ENCODE assay signal across 9 cellular contexts in the genomic region with DNA sequence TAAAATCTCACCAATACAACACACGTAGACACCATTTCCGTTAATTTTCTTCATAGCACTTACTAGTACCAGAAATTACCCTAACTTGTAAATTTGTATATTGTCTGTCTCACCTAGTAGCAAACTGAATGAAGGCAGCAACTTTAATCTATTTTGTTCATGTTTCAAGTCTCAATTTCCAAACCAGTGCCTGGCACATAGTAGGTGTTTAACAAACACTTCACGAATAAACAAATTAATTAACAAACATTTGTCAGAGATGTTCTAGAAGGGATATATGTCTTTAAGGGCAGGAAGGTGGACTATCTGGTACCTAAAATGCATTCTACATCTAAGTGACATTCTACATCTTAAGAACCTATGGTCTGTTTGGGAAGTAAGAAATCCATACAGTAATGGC. TPM values are rescaled to one million over a fixed set of nuclear protein-coding genes. Genes with fewer than 3 reads are reported as not detected.
DNase-seq lines count a peak whose midpoint lies in the region; ATAC-seq and TF ChIP-seq lines count a peak whose summit lies in the region.
"Had no signal": no experiment of that assay in that cellular context is flagged by ENCODE, and none has a peak within 500 bp of the region (broad histone marks: within the 10 kb centered on the region; RNA-seq: fewer than 3 reads in every experiment).

No MANE protein-coding gene starts in this region.

- H3K36me3 ChIP-seq in BLaER1 treated with 17β-estradiol and CSF1 and Interleukin-3, amounts not matched to agents 10 nM and 100 nM = peaks cover 21 to 29% (median 26%) of the 10 kb centered on the region in 11 experiments
- H3K36me3 ChIP-seq in ectodermal cell (ENCODE audit: control insufficient read depth, insufficient read depth, low read length) (no peaks in the 10 kb centered on the region), neural cell (ENCODE audit: insufficient read depth, low read length) (no peaks in the 10 kb centered on the region)

- no peaks in the 10 kb centered on the region for H3K9me2 ChIP-seq in neural cell (ENCODE audit: insufficient read depth, low read length)

- no peaks in the 10 kb centered on the region for H4K20me1 ChIP-seq in BLaER1 treated with 17β-estradiol and CSF1 and Interleukin-3, amounts not matched to agents 10 nM and 100 nM
- H4K20me1 ChIP-seq in neural cell (ENCODE audit: insufficient read depth) = no peaks in the 10 kb centered on the region

- peak overlapping the region; percentile 71 to 88 (median 77) for H3K4me3 ChIP-seq in BLaER1 treated with 17β-estradiol and CSF1 and Interleukin-3, amounts not matched to agents 10 nM and 100 nM
- H3K4me3 ChIP-seq in ectodermal cell (ENCODE audit: insufficient read depth, low read depth, low read length) (peak overlapping the region; percentile 74), neural cell (ENCODE audit: low read length) (peak overlapping the region; percentile 85)

- no peak for TF ChIP-seq EP300 in neural cell (conservative IDR thresholded peaks at IDR 0.05; ENCODE audit: poor library complexity, severe bottlenecking)

- no peaks in the 10 kb centered on the region for H3K27me3 ChIP-seq in BLaER1 treated with 17β-estradiol and CSF1 and Interleukin-3, amounts not matched to agents 10 nM and 100 nM
- H3K27me3 ChIP-seq in ectodermal cell (ENCODE audit: control insufficient read depth, insufficient read depth, low read length, poor library complexity, severe bottlenecking) (no peaks in the 10 kb centered on the region), neural cell (ENCODE audit: insufficient read depth, low read depth, low read length) (no peaks in the 10 kb centered on the region)

- H2AFZ ChIP-seq in neural cell (ENCODE audit: low read depth, low read length) = no peak overlapping the region

- peaks cover 9% of the 10 kb centered on the region for H3K79me2 ChIP-seq in neural cell (replicated peaks; ENCODE audit: insufficient read depth, low read length)

- TF ChIP-seq CTCF in neural cell (IDR thresholded peaks at IDR 0.05; ENCODE audit: poor library complexity, severe bottlenecking) = no peak

- H3K4me2 ChIP-seq in BLaER1 treated with 17β-estradiol and CSF1 and Interleukin-3, amounts not matched to agents 10 nM and 100 nM = peak overlapping the region; percentile 79 to 97 (median 93)
- H3K4me2 ChIP-seq in neural cell (ENCODE audit: low read length) = peak overlapping the region; percentile 83

- peaks cover 4% of the 10 kb centered on the region for H3F3A ChIP-seq in neural cell (ENCODE audit: insufficient read depth, low read length, poor library complexity, severe bottlenecking)

- peak overlapping the region; percentile 78 to 88 (median 85); a peak in 18 of 22 replicates for H3K9ac ChIP-seq in BLaER1 treated with 17β-estradiol and CSF1 and Interleukin-3, amounts not matched to agents 10 nM and 100 nM
- H3K9ac ChIP-seq in neural cell (ENCODE audit: low read length) = peak overlapping the region; percentile 83

- ATAC-seq in GM18520 (IDR thresholded peaks at IDR 0.05; ENCODE audit: unreplicated experiment) (no peak), HG03135 (IDR thresholded peaks at IDR 0.05; ENCODE audit: unreplicated experiment) (no peak)

- no peak for TF ChIP-seq RAD21 in neural cell (conservative IDR thresholded peaks at IDR 0.05)

- peak overlapping the region in 7 of 11 experiments; percentile 79 to 90 (median 86); a peak in 8 of 22 replicates for H3K27ac ChIP-seq in BLaER1 treated with 17β-estradiol and CSF1 and Interleukin-3, amounts not matched to agents 10 nM and 100 nM
- H3K27ac ChIP-seq in ectodermal cell (ENCODE audit: insufficient read depth, low read depth, low read length, poor library complexity, severe bottlenecking) = no peak overlapping the region
- H3K27ac ChIP-seq in neural cell (ENCODE audit: low read length) = peak overlapping the region; percentile 89

- WGBS in ectodermal cell, 2 experiments = 91 to 95% methylated on average over 2 to 3 of the region's 3 CpGs

- DNase-seq in NAMALWA (ENCODE audit: low spot score) = peak; percentile 14
- no peak for DNase-seq in NCI-H2029 treated with DMSO at 0.1 percent for 48 hours (lab: John Stamatoyannopoulos, UW)
- no peak for DNase-seq in OCI-M2 (lab: John Stamatoyannopoulos, UW; ENCODE audit: unreplicated experiment)
- DNase-seq: activated effector memory CD4-positive, alpha-beta T cell treated with Interleukin-2 at 50 U/mL for 16 hours had no signal

- H3K9me3 ChIP-seq in BLaER1 treated with 17β-estradiol and CSF1 and Interleukin-3, amounts not matched to agents 10 nM and 100 nM (replicated peaks in 1 of 11) = peaks cover 0 to 7% (median 0%) of the 10 kb centered on the region in 11 experiments; a peak in 3 of 22 replicates
- no peaks in the 10 kb centered on the region for H3K9me3 ChIP-seq in ectodermal cell (ENCODE audit: control insufficient read depth, low read length)
- H3K9me3 ChIP-seq in neural cell (ENCODE audit: low read length) = no peaks in the 10 kb centered on the region

- peaks cover 14 to 31% (median 19%) of the 10 kb centered on the region in 10 experiments for H3K4me1 ChIP-seq in BLaER1 treated with 17β-estradiol and CSF1 and Interleukin-3, amounts not matched to agents 10 nM and 100 nM
- peaks cover 3% of the 10 kb centered on the region for H3K4me1 ChIP-seq in ectodermal cell (ENCODE audit: control insufficient read depth, insufficient read depth, low read length)

TF ChIP-seq in neural cell, 6 proteins besides CTCF, POLR2A, EP300 and RAD21:
- TF ChIP-seq, protein P1, sequence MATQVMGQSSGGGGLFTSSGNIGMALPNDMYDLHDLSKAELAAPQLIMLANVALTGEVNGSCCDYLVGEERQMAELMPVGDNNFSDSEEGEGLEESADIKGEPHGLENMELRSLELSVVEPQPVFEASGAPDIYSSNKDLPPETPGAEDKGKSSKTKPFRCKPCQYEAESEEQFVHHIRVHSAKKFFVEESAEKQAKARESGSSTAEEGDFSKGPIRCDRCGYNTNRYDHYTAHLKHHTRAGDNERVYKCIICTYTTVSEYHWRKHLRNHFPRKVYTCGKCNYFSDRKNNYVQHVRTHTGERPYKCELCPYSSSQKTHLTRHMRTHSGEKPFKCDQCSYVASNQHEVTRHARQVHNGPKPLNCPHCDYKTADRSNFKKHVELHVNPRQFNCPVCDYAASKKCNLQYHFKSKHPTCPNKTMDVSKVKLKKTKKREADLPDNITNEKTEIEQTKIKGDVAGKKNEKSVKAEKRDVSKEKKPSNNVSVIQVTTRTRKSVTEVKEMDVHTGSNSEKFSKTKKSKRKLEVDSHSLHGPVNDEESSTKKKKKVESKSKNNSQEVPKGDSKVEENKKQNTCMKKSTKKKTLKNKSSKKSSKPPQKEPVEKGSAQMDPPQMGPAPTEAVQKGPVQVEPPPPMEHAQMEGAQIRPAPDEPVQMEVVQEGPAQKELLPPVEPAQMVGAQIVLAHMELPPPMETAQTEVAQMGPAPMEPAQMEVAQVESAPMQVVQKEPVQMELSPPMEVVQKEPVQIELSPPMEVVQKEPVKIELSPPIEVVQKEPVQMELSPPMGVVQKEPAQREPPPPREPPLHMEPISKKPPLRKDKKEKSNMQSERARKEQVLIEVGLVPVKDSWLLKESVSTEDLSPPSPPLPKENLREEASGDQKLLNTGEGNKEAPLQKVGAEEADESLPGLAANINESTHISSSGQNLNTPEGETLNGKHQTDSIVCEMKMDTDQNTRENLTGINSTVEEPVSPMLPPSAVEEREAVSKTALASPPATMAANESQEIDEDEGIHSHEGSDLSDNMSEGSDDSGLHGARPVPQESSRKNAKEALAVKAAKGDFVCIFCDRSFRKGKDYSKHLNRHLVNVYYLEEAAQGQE (IDR thresholded peaks at IDR 0.05; ENCODE audit: borderline replicate concordance) = no peak
- TF ChIP-seq MXI1 (conservative IDR thresholded peaks at IDR 0.05; ENCODE audit: poor library complexity, severe bottlenecking) = no peak
- no peak for TF ChIP-seq SMC3 (conservative IDR thresholded peaks at IDR 0.05; ENCODE audit: poor library complexity)
- TF ChIP-seq POLR2AphosphoS5 (IDR thresholded peaks at IDR 0.05) = no peak
- no peak for TF ChIP-seq TAF1 (IDR thresholded peaks at IDR 0.05; ENCODE audit: low read depth)
- TF ChIP-seq EZH2 (IDR thresholded peaks at IDR 0.05; ENCODE audit: borderline replicate concordance, insufficient read depth, low read length, poor library complexity, severe bottlenecking) = no peak

RNA-seq across cellular contexts. Expression of a gene that starts 1.0 kb away (rescaled TPM):
- 20.8 TPM for polyA plus RNA-seq in ectodermal cell (2013, experiment 1 of 4)
- 19.5 TPM for polyA plus RNA-seq in ectodermal cell (2013, experiment 2 of 4)
- 13.9 TPM for polyA plus RNA-seq in ectodermal cell (2013, experiment 3 of 4)
- polyA plus RNA-seq in ectodermal cell (2013, experiment 4 of 4) = 16.7 TPM
- polyA plus RNA-seq in neural cell = 8.5 and 8.9 TPM in 2 replicates
- polyA minus RNA-seq in neural cell = 34.1 and 41.6 TPM in 2 replicates

RNA-seq across cellular contexts. Expression of a gene that starts 42.2 kb away (rescaled TPM):
- polyA plus RNA-seq in ectodermal cell (2013, experiment 1 of 4) = 4.1 TPM
- polyA plus RNA-seq in ectodermal cell (2013, experiment 2 of 4) = 5.8 TPM
- polyA plus RNA-seq in ectodermal cell (2013, experiment 3 of 4) = 3.9 TPM
- 4.8 TPM for polyA plus RNA-seq in ectodermal cell (2013, experiment 4 of 4)
- polyA plus RNA-seq in neural cell = 0.50 and 1.1 TPM in 2 replicates
- polyA minus RNA-seq in neural cell = 0.69 and 2.7 TPM in 2 replicates
